ENCODE assay signal across 1 cellular context in genomic region chr11:111559791-111560190, GRCh38.
TF ChIP-seq lines count a peak whose summit lies in the region.

No MANE protein-coding gene starts in this region.

TF ChIP-seq in H1, 55 proteins besides CTCF, POLR2A, EP300 and RAD21:
- TF ChIP-seq MAFK (IDR thresholded peaks at IDR 0.05; ENCODE audit: low read depth, low read length) (no peak), CHD2 (IDR thresholded peaks at IDR 0.05; ENCODE audit: low read length) (no peak), YY1 (IDR thresholded peaks at IDR 0.05; ENCODE audit: low read depth, low read length) (no peak), POU5F1 (IDR thresholded peaks at IDR 0.05; ENCODE audit: low read depth, low read length) (no peak), BRCA1 (IDR thresholded peaks at IDR 0.05; ENCODE audit: low read depth, low read length) (no peak), SUZ12 (IDR thresholded peaks at IDR 0.05; ENCODE audit: low read length) (no peak), SAP30 (IDR thresholded peaks at IDR 0.05; ENCODE audit: insufficient read depth, insufficient replicate concordance, low read length) (no peak)
